8 cellular contexts compared by ENCODE assay signal in genomic region chr1:156813750-156814570, GRCh38.
DNase-seq lines count a peak whose midpoint lies in the region; ATAC-seq and TF ChIP-seq lines count a peak whose summit lies in the region.

No MANE protein-coding gene starts in this region.

- H3K4me3 ChIP-seq in astrocyte of the spinal cord (ENCODE audit: low read depth, low read length): no peak overlapping the region
- peak overlapping the region; percentile 60 for H3K4me3 ChIP-seq in iPS-18c (ENCODE audit: insufficient read depth, low read depth, low read length)
- peak overlapping the region; percentile 28 to 40 (median 34) for H3K4me3 ChIP-seq in skin epidermis

- peak; percentile 54 for DNase-seq in COLO829 (ENCODE audit: low spot score)
- DNase-seq in T-helper 9 cell: peak; percentile 78
- DNase-seq in astrocyte of the spinal cord (ENCODE audit: low read depth, low spot score): no peak
- no peak for DNase-seq in NAMALWA (ENCODE audit: low spot score)

- peak; percentile 47 for ATAC-seq in HG03442 (IDR thresholded peaks at IDR 0.05; ENCODE audit: unreplicated experiment)
- ATAC-seq in HG02973 (IDR thresholded peaks at IDR 0.05; ENCODE audit: unreplicated experiment): no peak

- in situ Hi-C loops in astrocyte of the spinal cord (cut with HindIII; ENCODE audit: low sequenced_read_pairs): no loop called here

- peak overlapping the region in 16 of 21 experiments; percentile 0 to 95 (median 59) for H3K27ac ChIP-seq in skin epidermis

- peaks cover 2% of the 10 kb centered on the region for H3K9me3 ChIP-seq in iPS-18c (ENCODE audit: control insufficient read depth, insufficient read depth, low read length)

- peak; percentile 67 for TF ChIP-seq CTCF in astrocyte of the spinal cord (IDR thresholded peaks at IDR 0.05; ENCODE audit: low read depth, low read length)

Comparison
In these comparisons a context has a peak if more than half of its experiments do, and no peak if none do; other contexts are left out.
1. DNase-seq: peak in COLO829 (single experiment) and T-helper 9 cell (single experiment); none in astrocyte of the spinal cord (single experiment) and NAMALWA (single experiment).